24 cellular contexts compared by ENCODE assay signal in the genomic region with DNA sequence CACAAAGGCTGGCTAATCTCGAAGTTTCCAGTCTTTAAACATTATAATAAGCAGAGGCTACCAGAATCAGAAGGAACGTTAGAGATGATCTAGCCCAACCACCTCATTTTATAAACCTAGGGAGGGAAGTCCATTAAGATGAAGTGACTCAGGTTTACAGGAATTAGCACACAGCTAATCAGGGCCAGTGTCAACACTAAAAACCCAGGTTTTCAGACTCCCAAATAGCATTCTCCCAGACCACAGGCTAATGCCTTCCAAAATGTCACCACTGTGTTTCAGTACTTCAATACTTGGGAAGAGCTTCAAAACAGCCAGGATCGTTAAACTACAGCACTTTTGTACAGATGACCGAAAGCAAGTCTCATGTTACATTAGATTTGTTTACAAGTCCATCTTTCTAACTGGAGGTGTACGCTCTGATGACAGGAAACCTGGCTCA.
DNase-seq lines count a peak whose midpoint lies in the region; FAIRE-seq and TF ChIP-seq lines count a peak whose summit lies in the region.
"Had no signal": no experiment of that assay in that cellular context is flagged by ENCODE, and none has a peak within 500 bp of the region (broad histone marks: within the 10 kb centered on the region; RNA-seq: fewer than 3 reads in every experiment).

No MANE protein-coding gene starts in this region.

- no peak overlapping the region for H2AFZ ChIP-seq in SU-DHL-6 (ENCODE audit: low read depth, low read length, severe bottlenecking)

- H4K20me1 ChIP-seq in SU-DHL-6 (ENCODE audit: low read depth, low read length), result no peaks in the 10 kb centered on the region

- H3K36me3 Mint-ChIP-seq in glutamatergic neuron (ENCODE audit: unreplicated experiment), result no peaks in the 10 kb centered on the region

- no peak overlapping the region for H3K4me2 ChIP-seq in SU-DHL-6 (ENCODE audit: low read depth, low read length, poor library complexity, severe bottlenecking)
- H3K4me2 ChIP-seq: A549 had no signal

- no peaks in the 10 kb centered on the region for H3K36me3 ChIP-seq in SU-DHL-6 (ENCODE audit: low read length)
- H3K36me3 ChIP-seq in subcutaneous abdominal adipose tissue (ENCODE audit: control insufficient read depth in 5 of 5, insufficient read depth in 5 of 5, low read length in 5 of 5), result peaks cover 0 to 9% (median 5%) of the 10 kb centered on the region in 5 donors
- H3K36me3 ChIP-seq: WERI-Rb-1 had no signal

- H3K4me1 ChIP-seq in subcutaneous abdominal adipose tissue (ENCODE audit: control insufficient read depth in 5 of 5, insufficient read depth in 5 of 5, low read length in 5 of 5), result peaks cover 0 to 15% (median 11%) of the 10 kb centered on the region in 5 donors
- H3K4me1 ChIP-seq: A549, Caco-2 had no signal

- no peak for FAIRE-seq in HTR-8/SVneo (lab: Jason Lieb, UNC)
- FAIRE-seq: A549, GM18507 had no signal

- H3K27me3 ChIP-seq in SU-DHL-6 (ENCODE audit: low read length) (no peaks in the 10 kb centered on the region), subcutaneous abdominal adipose tissue (ENCODE audit: control insufficient read depth in 5 of 5, insufficient read depth in 4 of 5, low read length in 5 of 5) (no peaks in the 10 kb centered on the region)
- H3K27me3 ChIP-seq: dorsolateral prefrontal cortex, esophagus squamous epithelium, spleen had no signal

- H3K4me3 Mint-ChIP-seq in glutamatergic neuron (ENCODE audit: unreplicated experiment), result no peak overlapping the region
- H3K4me3 Mint-ChIP-seq: type B pancreatic cell had no signal

- no peak overlapping the region for H3K9ac ChIP-seq in SU-DHL-6 (ENCODE audit: low read length)
- no peak overlapping the region for H3K9ac ChIP-seq in subcutaneous abdominal adipose tissue (ENCODE audit: low read length in 5 of 5)

- H3K27ac ChIP-seq in SU-DHL-6 (ENCODE audit: low read depth, low read length) (peak overlapping the region; percentile 33; the same call in 1 of the 2 replicates), subcutaneous abdominal adipose tissue (ENCODE audit: low read depth, low read length) (peak overlapping the region; percentile 21)
- H3K27ac ChIP-seq: A549, dorsolateral prefrontal cortex, esophagus squamous epithelium, HL-60, spleen, WERI-Rb-1 had no signal

- H3F3A ChIP-seq in SU-DHL-6 (ENCODE audit: insufficient read depth), result peaks cover 12% of the 10 kb centered on the region

- H3K9me2 ChIP-seq in SU-DHL-6 (replicated peaks; ENCODE audit: insufficient read depth, low read length), result no peaks in the 10 kb centered on the region

- H3K4me1 Mint-ChIP-seq in glutamatergic neuron (ENCODE audit: low read depth, unreplicated experiment), result peaks cover 33% of the 10 kb centered on the region

- peaks cover 5% of the 10 kb centered on the region for H3K9me3 Mint-ChIP-seq in glutamatergic neuron (ENCODE audit: unreplicated experiment)

- peaks cover 84% of the 10 kb centered on the region for H3K79me2 ChIP-seq in SU-DHL-6 (ENCODE audit: insufficient read depth, low read length)

- H3K9me3 ChIP-seq in SU-DHL-6 (ENCODE audit: insufficient read depth, low read length) (no peaks in the 10 kb centered on the region), subcutaneous abdominal adipose tissue (ENCODE audit: control insufficient read depth in 5 of 5, low read length in 5 of 5) (no peaks in the 10 kb centered on the region)
- H3K9me3 ChIP-seq: A549, Caco-2, esophagus squamous epithelium, spleen had no signal

- DNase-seq in NCI-H2196 (lab: John Stamatoyannopoulos, UW; ENCODE audit: unreplicated experiment), result peak; percentile 20
- DNase-seq in NCI-H2196 treated with DMSO at 0.1 percent for 48 hours (lab: John Stamatoyannopoulos, UW; ENCODE audit: unreplicated experiment), result no peak
- peak; percentile 45 to 66 for DNase-seq in foreskin fibroblast
- DNase-seq in glutamatergic neuron, result no peak
- DNase-seq in HuH-7.5 (ENCODE audit: low spot score), result no peak
- DNase-seq in HTR-8/SVneo (ENCODE audit: insufficient read length, low spot score), result no peak
- DNase-seq: activated effector memory CD4-positive, alpha-beta T cell treated with anti-CD3 and anti-CD28 coated beads, Interleukin-2, amount 50 U/mL, for 16 hours; anterior cingulate cortex; Caco-2; dorsolateral prefrontal cortex; esophagus squamous epithelium; Kasumi-1; left ventricle myocardium superior; NCI-H146; NCI-H526 treated with DMSO at 0.1 percent for 48 hours; spleen; stimulated activated naive CD4-positive, alpha-beta T cell; WERI-Rb-1 had no signal

- peaks cover 3% of the 10 kb centered on the region for H3K27me3 Mint-ChIP-seq in glutamatergic neuron (ENCODE audit: unreplicated experiment)
- H3K27me3 Mint-ChIP-seq: type B pancreatic cell had no signal

- TF ChIP-seq CTCF in SU-DHL-6 (IDR thresholded peaks at IDR 0.05; ENCODE audit: insufficient read depth, low read length, poor library complexity, severe bottlenecking) (no peak), foreskin fibroblast (IDR thresholded peaks at IDR 0.05; ENCODE audit: low read depth, low read length) (no peak), glutamatergic neuron (IDR thresholded peaks at IDR 0.05; ENCODE audit: partially characterized antibody, unreplicated experiment) (no peak)

- no peak overlapping the region for H3K27ac Mint-ChIP-seq in glutamatergic neuron (ENCODE audit: unreplicated experiment)
- H3K27ac Mint-ChIP-seq: type B pancreatic cell had no signal

- H3K4me3 ChIP-seq in SU-DHL-6 (ENCODE audit: insufficient read depth, low read length, poor library complexity, severe bottlenecking) (no peak overlapping the region), foreskin fibroblast (ENCODE audit: low read depth in 1 of 2, low read length in 2 of 2) (no peak overlapping the region), subcutaneous abdominal adipose tissue (ENCODE audit: low read depth in 1 of 5, low read length in 5 of 5) (no peak overlapping the region)
- H3K4me3 ChIP-seq: A549, dorsolateral prefrontal cortex, esophagus squamous epithelium, spleen had no signal

Comparison
In these comparisons a context has a peak if more than half of its experiments do, and no peak if none do; other contexts are left out.
1. DNase-seq: peak in NCI-H2196 (single experiment) and foreskin fibroblast (2 of 2); none in NCI-H2196 treated with DMSO at 0.1 percent for 48 hours (single experiment), glutamatergic neuron (single experiment), HuH-7.5 (single experiment) and HTR-8/SVneo (single experiment).